In genomic region chr13:110250258-110250891, GRCh38 we compare ENCODE assay signal across 9 cellular contexts. TPM values are rescaled to one million over a fixed set of nuclear protein-coding genes. Genes with fewer than 3 reads are reported as not detected.
DNase-seq lines count a peak whose midpoint lies in the region; ATAC-seq and TF ChIP-seq lines count a peak whose summit lies in the region.
"Had no signal": no experiment of that assay in that cellular context is flagged by ENCODE, and none has a peak within 500 bp of the region (broad histone marks: within the 10 kb centered on the region; RNA-seq: fewer than 3 reads in every experiment).

No MANE protein-coding gene starts in this region.

- TF ChIP-seq CTCF in RWPE1 (conservative IDR thresholded peaks at IDR 0.05; ENCODE audit: low read depth) (no peak), mesothelial cell of epicardium (IDR thresholded peaks at IDR 0.05; ENCODE audit: unreplicated experiment) (no peak), tibial nerve (IDR thresholded peaks at IDR 0.05) (no peak)

- POLR2A ChIA-PET in RWPE1 (lab: Yijun Ruan, JAX; ENCODE audit: low non-redundant PET), result no interaction called here

- H3K9me3 ChIP-seq in tibial nerve, result no peaks in the 10 kb centered on the region

- TF ChIP-seq POLR2A in tibial nerve (IDR thresholded peaks at IDR 0.05), result no peak

- H3K4me1 Mint-ChIP-seq in mesothelial cell of epicardium, result peaks cover 53% of the 10 kb centered on the region

- no peaks in the 10 kb centered on the region for H3K27me3 Mint-ChIP-seq in mesothelial cell of epicardium (ENCODE audit: low read depth)

- H3K27ac ChIP-seq in RWPE1 (peak overlapping the region; percentile 58), tibial nerve (peak overlapping the region; percentile 70 to 93 (median 83))

- H3K9me3 Mint-ChIP-seq in mesothelial cell of epicardium, result no peaks in the 10 kb centered on the region

- H3K4me3 Mint-ChIP-seq in mesothelial cell of epicardium, result no peak overlapping the region

- DNase-seq in RWPE1 (ENCODE audit: low spot score) (no peak), epidermal melanocyte (ENCODE audit: insufficient read length, low spot score) (peak; percentile 46), mesothelial cell of epicardium (ENCODE audit: low spot score in 2 of 2, unreplicated experiment in 2 of 2) (peak in 1 of 2 experiments; percentile 35), tibial nerve (ENCODE audit: low spot score in 2 of 2) (peak; percentile 54 to 61), LoVo (ENCODE audit: low spot score) (no peak)
- DNase-seq in stimulated activated CD4-positive, alpha-beta T cell treated with anti-CD3 and anti-CD28 coated beads, Interleukin-1b, Interleukin-23, amount 100 ng/mL, for 48 hours, result no peak
- DNase-seq: NCI-H2081 had no signal

- H3K27ac Mint-ChIP-seq in mesothelial cell of epicardium, result peak overlapping the region; percentile 84

- 32 to 45% methylated on average over 10 of the region's 10 CpGs for WGBS in tibial nerve, 2 donors

- H3K4me3 ChIP-seq in tibial nerve, result no peak overlapping the region

- H3K4me1 ChIP-seq in tibial nerve, result peaks cover 0 to 83% (median 53%) of the 10 kb centered on the region in 4 donors

- H3K36me3 Mint-ChIP-seq in mesothelial cell of epicardium, result no peaks in the 10 kb centered on the region

- no peaks in the 10 kb centered on the region for H3K36me3 ChIP-seq in tibial nerve

- ATAC-seq in HG02852 (IDR thresholded peaks at IDR 0.05; ENCODE audit: unreplicated experiment) (no peak), HG03442 (IDR thresholded peaks at IDR 0.05; ENCODE audit: unreplicated experiment) (no peak)

- no peaks in the 10 kb centered on the region for H3K27me3 ChIP-seq in tibial nerve

- peak; percentile 51 to 91 for TF ChIP-seq EP300 in tibial nerve (IDR thresholded peaks at IDR 0.05)

- CTCF ChIA-PET in RWPE1 (lab: Yijun Ruan, JAX), result no interaction called here

RNA-seq across cellular contexts. Expression of gene COL4A1, which starts 56.6 kb away (rescaled TPM):
- total RNA-seq in mesothelial cell of epicardium (341 to 362 TPM (median 347 TPM) in 3 replicates), tibial nerve (100 to 1,000 TPM; 385 to 583 (median 526) TPM)

RNA-seq across cellular contexts. Expression of gene COL4A2, which starts 56.7 kb away (rescaled TPM):
- total RNA-seq in mesothelial cell of epicardium (432 to 469 TPM (median 449 TPM) in 3 replicates), tibial nerve (100 to 1,000 TPM; 576 to 821 (median 658) TPM)

Comparison
In these comparisons a context has a peak if more than half of its experiments do, and no peak if none do; other contexts are left out.
1. DNase-seq: peak in epidermal melanocyte (single experiment) and tibial nerve (2 of 2); none in RWPE1 (single experiment), LoVo (single experiment) and stimulated activated CD4-positive, alpha-beta T cell treated with anti-CD3 and anti-CD28 coated beads, Interleukin-1b, Interleukin-23, amount 100 ng/mL, for 48 hours (single experiment).